In the genomic region with DNA sequence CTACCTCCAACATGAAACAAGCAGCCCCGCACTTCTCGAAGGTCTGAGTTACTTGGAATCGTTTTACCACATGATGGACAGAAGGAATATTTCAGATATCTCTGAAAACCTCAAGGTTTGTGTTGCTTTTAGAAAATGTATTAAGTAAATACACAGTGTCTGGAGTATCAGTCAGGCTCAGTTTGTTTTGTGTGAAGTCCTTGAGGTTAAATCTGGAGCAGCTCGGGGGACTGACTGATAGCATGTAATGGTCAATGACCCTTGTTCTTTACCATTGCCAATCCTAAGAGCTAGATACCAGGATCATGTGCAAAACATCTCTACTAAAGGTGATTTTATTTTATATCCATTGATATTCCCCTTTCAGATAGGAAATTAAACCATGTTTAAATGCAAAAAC, we compare ENCODE assay signal across 28 cellular contexts. TPM values are rescaled to one million over a fixed set of nuclear protein-coding genes. Genes with fewer than 3 reads are reported as not detected.
"Had no signal": no experiment of that assay in that cellular context is flagged by ENCODE, and none has a peak within 500 bp of the region (broad histone marks: within the 10 kb centered on the region; RNA-seq: fewer than 3 reads in every experiment).

No MANE protein-coding gene starts in this region.

- H3K27ac ChIP-seq: brain microvascular endothelial cell, heart left ventricle, left lung, testis had no signal

- H3K27ac Mint-ChIP-seq: activated B cell treated with CpG ODN at 0.5 μM for 24 hours; activated CD4-positive, alpha-beta T cell treated with anti-CD3 and anti-CD28 coated beads for 36 hours; activated naive CD4-positive, alpha-beta T cell treated with anti-CD3 and anti-CD28 coated beads, Interleukin-2, amount 10 ng/mL, durations not matched to agents 7 days and 5 days; activated T-helper 1 cell treated with anti-CD3 and anti-CD28 coated beads, Interleukin-12 subunit alpha, Interleukin-12 subunit beta, Interleukin-2, Interleukin-4 antibody, amounts not matched to agents 30 ng/mL and 10 ng/mL and 1 ng/mL, durations not matched to agents 14 hours and 24 hours and 36 hours; endodermal cell; natural killer cell had no signal

- H3K4me1 ChIP-seq: testis had no signal

- H3K4me3 Mint-ChIP-seq: activated B cell treated with CpG ODN at 0.5 μM for 24 hours; activated CD4-positive, alpha-beta T cell treated with anti-CD3 and anti-CD28 coated beads for 36 hours; activated naive CD4-positive, alpha-beta T cell treated with anti-CD3 and anti-CD28 coated beads, Interleukin-2, amount 10 ng/mL, durations not matched to agents 7 days and 5 days; activated T-helper 1 cell treated with anti-CD3 and anti-CD28 coated beads, Interleukin-12 subunit alpha, Interleukin-12 subunit beta, Interleukin-2, Interleukin-4 antibody, amounts not matched to agents 30 ng/mL and 10 ng/mL and 1 ng/mL, durations not matched to agents 14 hours and 24 hours and 36 hours; endodermal cell; immature natural killer cell; natural killer cell had no signal

- H3K9me3 Mint-ChIP-seq: activated B cell treated with CpG ODN at 0.5 μM for 24 hours; activated naive CD4-positive, alpha-beta T cell treated with anti-CD3 and anti-CD28 coated beads, Interleukin-2, amount 10 ng/mL, durations not matched to agents 7 days and 5 days; activated T-helper 1 cell treated with anti-CD3 and anti-CD28 coated beads, Interleukin-12 subunit alpha, Interleukin-12 subunit beta, Interleukin-2, Interleukin-4 antibody, amounts not matched to agents 30 ng/mL and 10 ng/mL and 1 ng/mL, durations not matched to agents 14 hours and 24 hours and 36 hours; endodermal cell; immature natural killer cell; natural killer cell had no signal

- H3K4me1 Mint-ChIP-seq: endodermal cell, immature natural killer cell had no signal

- DNase-seq: activated B cell treated with CpG ODN at 0.5 μM for 24 hours; activated CD4-positive, alpha-beta T cell treated with anti-CD3 and anti-CD28 coated beads for 36 hours; activated CD4-positive, alpha-beta T cell treated with anti-CD3 and anti-CD28 coated beads, Interleukin-2, amount 50 U/mL, for 4 hours; activated effector memory CD4-positive, alpha-beta T cell treated with anti-CD3 and anti-CD28 coated beads, Interleukin-2, amount 50 U/mL, for 16 hours; activated naive CD4-positive, alpha-beta T cell treated with anti-CD3 and anti-CD28 coated beads, Interleukin-2, amount 10 ng/mL, durations not matched to agents 7 days and 5 days; activated T-cell treated with anti-CD3 and anti-CD28 coated beads for 4 hours; aorta; brain microvascular endothelial cell; endodermal cell; foreskin fibroblast; heart left ventricle; hypothalamus; immature natural killer cell; kidney glomerular epithelial cell; left lung; mesendoderm; natural killer cell; right cardiac atrium; stimulated activated CD4-positive, alpha-beta T cell treated with anti-CD3 and anti-CD28 coated beads, Interleukin-2, amount 100 ng/mL, for 48 hours; stimulated activated naive CD8-positive, alpha-beta T cell treated with anti-CD3 and anti-CD28 coated beads, Interleukin-15, Interleukin-2, amounts not matched to agents 100 U/mL and 50 U/mL, for 24 hours; T-helper 2 cell; testis; trophoblast cell had no signal

- H3K4me3 ChIP-seq: heart left ventricle, left lung, lung, testis had no signal

- H3K27me3 ChIP-seq: brain microvascular endothelial cell, heart left ventricle, left lung, testis had no signal

- FAIRE-seq: urothelium cell line had no signal

- ATAC-seq: activated CD4-positive, alpha-beta T cell treated with anti-CD3 and anti-CD28 coated beads for 36 hours; esophagus mucosa; heart left ventricle; left lung; natural killer cell; right cardiac atrium; SK-N-SH treated with all-trans-retinoic acid at 6 μM for 48 hours; stimulated activated naive CD8-positive, alpha-beta T cell treated with anti-CD3 and anti-CD28 coated beads, Interleukin-15, Interleukin-2, amounts not matched to agents 100 U/mL and 50 U/mL, for 24 hours had no signal

- H3K27me3 Mint-ChIP-seq: activated B cell treated with CpG ODN at 0.5 μM for 24 hours; activated CD4-positive, alpha-beta T cell treated with anti-CD3 and anti-CD28 coated beads for 36 hours; activated naive CD4-positive, alpha-beta T cell treated with anti-CD3 and anti-CD28 coated beads, Interleukin-2, amount 10 ng/mL, durations not matched to agents 7 days and 5 days had no signal

- H3K9me3 ChIP-seq: heart left ventricle, left lung, testis had no signal

RNA-seq across cellular contexts. Expression of a gene that starts 32.7 kb away (rescaled TPM):
- total RNA-seq: endodermal cell had no signal
